Comparison of ENCODE assay signal across 25 cellular contexts in genomic region chr4:124862261-124862660, GRCh38.
"Had no signal": no experiment of that assay in that cellular context is flagged by ENCODE, and none has a peak within 500 bp of the region (broad histone marks: within the 10 kb centered on the region; RNA-seq: fewer than 3 reads in every experiment).

No MANE protein-coding gene starts in this region.

- H3K4me1 Mint-ChIP-seq: naive thymus-derived CD4-positive, alpha-beta T cell had no signal

- H3K27me3 Mint-ChIP-seq: naive thymus-derived CD4-positive, alpha-beta T cell had no signal

- DNase-seq: activated CD8-positive, alpha-beta memory T cell treated with anti-CD3 and anti-CD28 coated beads for 24 hours; activated CD8-positive, alpha-beta memory T cell treated with anti-CD3 and anti-CD28 coated beads, Interleukin-2, amount 50 U/mL, for 48 hours; activated effector memory CD4-positive, alpha-beta T cell treated with Interleukin-2 at 50 U/mL for 16 hours; activated naive CD4-positive, alpha-beta T cell treated with anti-CD3 and anti-CD28 coated beads, Interleukin-2, amount 50 U/mL, for 16 hours; activated T-cell treated with anti-CD3 and anti-CD28 coated beads, Interleukin-2, amount 50 U/mL, for 48 hours; dermis blood vessel endothelial cell; effector memory CD4-positive, alpha-beta T cell; kidney; naive thymus-derived CD4-positive, alpha-beta T cell; sigmoid colon; stimulated activated CD4-positive, alpha-beta T cell treated with anti-CD3 and anti-CD28 coated beads, Interleukin-12 subunit alpha, Interleukin-12 subunit beta, amount 100 ng/mL, for 4 hours; stimulated activated CD4-positive, alpha-beta T cell treated with anti-CD3 and anti-CD28 coated beads, Interleukin-1b, Interleukin-23, amount 100 ng/mL, for 48 hours; stimulated activated CD8-positive, alpha-beta memory T cell treated with anti-CD3 and anti-CD28 coated beads, Interleukin-4, amount 100 ng/mL, for 48 hours; stimulated activated naive CD4-positive, alpha-beta T cell treated with Interleukin-2 at 50 U/mL for 16 hours; substantia nigra; T-helper 1 cell; T1000; transverse colon; uterus had no signal

- H3K36me3 Mint-ChIP-seq: naive thymus-derived CD4-positive, alpha-beta T cell had no signal

- ATAC-seq: activated CD4-positive, CD25-positive, alpha-beta regulatory T cell treated with anti-CD3 and anti-CD28 coated beads, Interleukin-2, amount 50 U/mL, for 24 hours; left lobe of liver; naive thymus-derived CD4-positive, alpha-beta T cell; SK-N-SH treated with all-trans-retinoic acid at 6 μM for 48 hours had no signal

- H3K4me3 Mint-ChIP-seq: naive thymus-derived CD4-positive, alpha-beta T cell had no signal

- H3K4me3 ChIP-seq: ascending aorta, breast epithelium, esophagus muscularis mucosa, sigmoid colon, transverse colon, uterus had no signal

- H3K27ac Mint-ChIP-seq: naive thymus-derived CD4-positive, alpha-beta T cell had no signal
